8 cellular contexts compared by ENCODE assay signal in genomic region chr16:46947900-46948547, GRCh38. TPM values are rescaled to one million over a fixed set of nuclear protein-coding genes. Genes with fewer than 3 reads are reported as not detected.
DNase-seq lines count a peak whose midpoint lies in the region; ATAC-seq and TF ChIP-seq lines count a peak whose summit lies in the region.

No MANE protein-coding gene starts in this region.

- no peaks in the 10 kb centered on the region for H3K4me1 ChIP-seq in cardiac muscle cell (ENCODE audit: low read depth)

- no peaks in the 10 kb centered on the region for H3K36me3 Mint-ChIP-seq in activated T-helper 1 cell treated with anti-CD3 and anti-CD28 coated beads, Interleukin-12 subunit alpha, Interleukin-12 subunit beta, Interleukin-2, Interleukin-4 antibody, amounts not matched to agents 30 ng/mL and 10 ng/mL and 1 ng/mL, durations not matched to agents 14 hours and 24 hours and 36 hours (ENCODE audit: low read depth)

- peaks cover 2% of the 10 kb centered on the region for H3K27me3 Mint-ChIP-seq in activated T-helper 1 cell treated with anti-CD3 and anti-CD28 coated beads, Interleukin-12 subunit alpha, Interleukin-12 subunit beta, Interleukin-2, Interleukin-4 antibody, amounts not matched to agents 30 ng/mL and 10 ng/mL and 1 ng/mL, durations not matched to agents 14 hours and 24 hours and 36 hours (ENCODE audit: insufficient read depth)

- H3K27ac ChIP-seq in cardiac muscle cell = no peak overlapping the region

- no peak overlapping the region for H3K4me3 Mint-ChIP-seq in activated T-helper 1 cell treated with anti-CD3 and anti-CD28 coated beads, Interleukin-12 subunit alpha, Interleukin-12 subunit beta, Interleukin-2, Interleukin-4 antibody, amounts not matched to agents 30 ng/mL and 10 ng/mL and 1 ng/mL, durations not matched to agents 14 hours and 24 hours and 36 hours

- peak; percentile 58 to 63 for DNase-seq in cardiac muscle cell (ENCODE audit: low read depth in 1 of 2, low spot score in 1 of 2)
- DNase-seq in cardiac septum (ENCODE audit: low spot score) = no peak
- peak; percentile 6 for DNase-seq in NCI-H774 (lab: John Stamatoyannopoulos, UW)
- DNase-seq in activated T-helper 1 cell treated with anti-CD3 and anti-CD28 coated beads, Interleukin-12 subunit alpha, Interleukin-12 subunit beta, Interleukin-2, Interleukin-4 antibody, amounts not matched to agents 30 ng/mL and 10 ng/mL and 1 ng/mL, durations not matched to agents 14 hours and 24 hours and 36 hours (ENCODE audit: low spot score) = peak; percentile 19
- no peak for DNase-seq in left ventricle myocardium superior
- peak; percentile 49 for DNase-seq in stimulated activated CD4-positive, alpha-beta T cell treated with anti-CD3 and anti-CD28 coated beads, Interleukin-4, amount 100 ng/mL, for 24 hours
- no peak for DNase-seq in UCSD-AML1 (lab: John Stamatoyannopoulos, UW; ENCODE audit: unreplicated experiment)

- no peaks in the 10 kb centered on the region for H3K9me3 Mint-ChIP-seq in activated T-helper 1 cell treated with anti-CD3 and anti-CD28 coated beads, Interleukin-12 subunit alpha, Interleukin-12 subunit beta, Interleukin-2, Interleukin-4 antibody, amounts not matched to agents 30 ng/mL and 10 ng/mL and 1 ng/mL, durations not matched to agents 14 hours and 24 hours and 36 hours

- H3K27me3 ChIP-seq in cardiac muscle cell = no peaks in the 10 kb centered on the region

- H3K27ac Mint-ChIP-seq in activated T-helper 1 cell treated with anti-CD3 and anti-CD28 coated beads, Interleukin-12 subunit alpha, Interleukin-12 subunit beta, Interleukin-2, Interleukin-4 antibody, amounts not matched to agents 30 ng/mL and 10 ng/mL and 1 ng/mL, durations not matched to agents 14 hours and 24 hours and 36 hours = no peak overlapping the region

- ATAC-seq in HG02852 (IDR thresholded peaks at IDR 0.05; ENCODE audit: unreplicated experiment) (peak; percentile 61), left ventricle myocardium superior (peak; percentile 24)

- TF ChIP-seq CTCF in cardiac muscle cell (IDR thresholded peaks at IDR 0.05; ENCODE audit: low read depth, low read length) = peak; percentile 59

- no peak overlapping the region for H3K4me3 ChIP-seq in cardiac muscle cell

- intact Hi-C loops in cardiac septum (cut with DNase I) = no loop called here
- intact Hi-C loops in activated T-helper 1 cell treated with anti-CD3 and anti-CD28 coated beads, Interleukin-12 subunit alpha, Interleukin-12 subunit beta, Interleukin-2, Interleukin-4 antibody, amounts not matched to agents 30 ng/mL and 10 ng/mL and 1 ng/mL, durations not matched to agents 14 hours and 24 hours and 36 hours (cut with micrococcal nuclease) = loop anchor here (1.0 to 10.0 kb wide), 8 partner anchors 25 to 1217 kb away; partner anchors contain the start of genes DNAJA2, ITFG1, NETO2 and PHKB
- intact Hi-C loops in left ventricle myocardium superior (cut with micrococcal nuclease) = no loop called here

- H3K36me3 ChIP-seq in cardiac muscle cell = no peaks in the 10 kb centered on the region

- peaks cover 9% of the 10 kb centered on the region for H3K4me1 Mint-ChIP-seq in activated T-helper 1 cell treated with anti-CD3 and anti-CD28 coated beads, Interleukin-12 subunit alpha, Interleukin-12 subunit beta, Interleukin-2, Interleukin-4 antibody, amounts not matched to agents 30 ng/mL and 10 ng/mL and 1 ng/mL, durations not matched to agents 14 hours and 24 hours and 36 hours (ENCODE audit: low read depth)

- H3K9me3 ChIP-seq in cardiac muscle cell (ENCODE audit: low read depth) = no peaks in the 10 kb centered on the region

RNA-seq across cellular contexts. Expression of gene DNAJA2, which starts 25.4 kb away (rescaled TPM):
- total RNA-seq in cardiac muscle cell (56.7 and 66.4 TPM in 2 replicates), cardiac septum (80.6 TPM), left ventricle myocardium superior (97.2 TPM)
- polyA plus RNA-seq in cardiac muscle cell = 72.5 and 94.0 TPM in 2 replicates
- 83.6 and 86.3 TPM in 2 replicates for total RNA-seq in activated T-helper 1 cell treated with anti-CD3 and anti-CD28 coated beads, Interleukin-12 subunit alpha, Interleukin-12 subunit beta, Interleukin-2, Interleukin-4 antibody, amounts not matched to agents 30 ng/mL and 10 ng/mL and 1 ng/mL, durations not matched to agents 14 hours and 24 hours and 36 hours

Comparison
In these comparisons a context has a peak if more than half of its experiments do, and no peak if none do; other contexts are left out.
1. DNase-seq: peak in cardiac muscle cell (2 of 2), NCI-H774 (single experiment), activated T-helper 1 cell treated with anti-CD3 and anti-CD28 coated beads, Interleukin-12 subunit alpha, Interleukin-12 subunit beta, Interleukin-2, Interleukin-4 antibody, amounts not matched to agents 30 ng/mL and 10 ng/mL and 1 ng/mL, durations not matched to agents 14 hours and 24 hours and 36 hours (single experiment) and stimulated activated CD4-positive, alpha-beta T cell treated with anti-CD3 and anti-CD28 coated beads, Interleukin-4, amount 100 ng/mL, for 24 hours (single experiment); none in cardiac septum (single experiment), left ventricle myocardium superior (single experiment) and UCSD-AML1 (single experiment).